Comparison of ENCODE assay signal across 18 cellular contexts in genomic region chr22:21727768-21728167, GRCh38. TPM values are rescaled to one million over a fixed set of nuclear protein-coding genes. Genes with fewer than 3 reads are reported as not detected.
A peak's percentile ranks its signal among the peaks of the same experiment; 100 is the strongest.
DNase-seq lines count a peak whose midpoint lies in the region; ATAC-seq and TF ChIP-seq lines count a peak whose summit lies in the region.
"Had no signal": no experiment of that assay in that cellular context is flagged by ENCODE, and none has a peak within 500 bp of the region (broad histone marks: within the 10 kb centered on the region; RNA-seq: fewer than 3 reads in every experiment).

No MANE protein-coding gene starts in this region.

- peak overlapping the region; percentile 81 for H3K27ac Mint-ChIP-seq in nephron progenitor cell
- H3K27ac Mint-ChIP-seq: CD4-positive, alpha-beta T cell had no signal

- H3K36me3 Mint-ChIP-seq in nephron progenitor cell (ENCODE audit: low read depth) = peaks cover 19% of the 10 kb centered on the region

- H3K36me3 ChIP-seq in BLaER1 (peaks cover 71% of the 10 kb centered on the region), upper lobe of right lung (no peaks in the 10 kb centered on the region)
- peaks cover 0 to 57% (median 40%) of the 10 kb centered on the region in 11 experiments; a peak in 13 of 22 replicates for H3K36me3 ChIP-seq in BLaER1 treated with 17β-estradiol and CSF1 and Interleukin-3, amounts not matched to agents 10 nM and 100 nM

- H3K4me1 ChIP-seq in BLaER1 = peaks cover 86% of the 10 kb centered on the region
- H3K4me1 ChIP-seq in BLaER1 treated with 17β-estradiol and CSF1 and Interleukin-3, amounts not matched to agents 10 nM and 100 nM = peaks cover 8 to 83% (median 69%) of the 10 kb centered on the region in 10 experiments; a peak in 18 of 20 replicates
- H3K4me1 ChIP-seq in upper lobe of right lung = no peaks in the 10 kb centered on the region

- no peaks in the 10 kb centered on the region for H3K9me3 Mint-ChIP-seq in nephron progenitor cell
- H3K9me3 Mint-ChIP-seq: CD14-positive monocyte; CD4-positive, alpha-beta T cell; CD8-positive, alpha-beta memory T cell had no signal

- no peak overlapping the region for H3K4me3 Mint-ChIP-seq in nephron progenitor cell
- H3K4me3 Mint-ChIP-seq: CD14-positive monocyte; CD4-positive, alpha-beta T cell had no signal

- H3K9ac ChIP-seq in BLaER1 = no peak overlapping the region
- H3K9ac ChIP-seq in BLaER1 treated with 17β-estradiol and CSF1 and Interleukin-3, amounts not matched to agents 10 nM and 100 nM = peak overlapping the region in 2 of 11 experiments; percentile 41 to 42; a peak in 2 of 22 replicates
- H3K9ac ChIP-seq: GM23248 had no signal

- no peak for TF ChIP-seq CTCF in nephron progenitor cell (IDR thresholded peaks at IDR 0.05)
- no peak for TF ChIP-seq CTCF in upper lobe of right lung (IDR thresholded peaks at IDR 0.05)

- peaks cover 87% of the 10 kb centered on the region for H4K20me1 ChIP-seq in BLaER1
- H4K20me1 ChIP-seq in BLaER1 treated with 17β-estradiol and CSF1 and Interleukin-3, amounts not matched to agents 10 nM and 100 nM = peaks cover 0 to 40% (median 23%) of the 10 kb centered on the region in 11 experiments; a peak in 14 of 22 replicates

- H3K9me3 ChIP-seq in BLaER1 (no peaks in the 10 kb centered on the region), upper lobe of right lung (no peaks in the 10 kb centered on the region)
- H3K9me3 ChIP-seq in BLaER1 treated with 17β-estradiol and CSF1 and Interleukin-3, amounts not matched to agents 10 nM and 100 nM (replicated peaks in 1 of 11) = no peaks in the 10 kb centered on the region

- H3K4me2 ChIP-seq in BLaER1 = peak overlapping the region; percentile 85
- H3K4me2 ChIP-seq in BLaER1 treated with 17β-estradiol and CSF1 and Interleukin-3, amounts not matched to agents 10 nM and 100 nM = peak overlapping the region in 6 of 11 experiments; percentile 62 to 81 (median 71); a peak in 10 of 22 replicates

- ATAC-seq in upper lobe of right lung (peak; percentile 19), HG03159 (IDR thresholded peaks at IDR 0.05; ENCODE audit: unreplicated experiment) (no peak)
- ATAC-seq: GM12878 had no signal

- H3K4me1 Mint-ChIP-seq in nephron progenitor cell = peaks cover 23% of the 10 kb centered on the region

- intact Hi-C loops in upper lobe of right lung (cut with DNase I) = no loop called here

- peaks cover 4% of the 10 kb centered on the region for H3K27me3 Mint-ChIP-seq in nephron progenitor cell (ENCODE audit: low read depth, poor library complexity)
- H3K27me3 Mint-ChIP-seq: CD4-positive, alpha-beta T cell; CD8-positive, alpha-beta memory T cell had no signal

- no peak for DNase-seq in nephron progenitor cell
- no peak for DNase-seq in upper lobe of right lung
- no peak for DNase-seq in KBM-7
- no peak for DNase-seq in stimulated activated CD4-positive, alpha-beta T cell treated with anti-CD3 and anti-CD28 coated beads, Interleukin-2, amount 100 ng/mL, for 24 hours
- DNase-seq: CD4-positive, alpha-beta T cell; CD8-positive, alpha-beta memory T cell; DMS 273 treated with DMSO at 0.1 percent for 48 hours; DMS79; EL; GDM1; GM23248; H7; HCEC 1CT had no signal

- in situ Hi-C loops in KBM-7 (cut with MboI; ENCODE audit: low pct_unique_long_range_greater_than_20kb, low sequenced_read_pairs) = loop anchor here (25.0 kb wide), 1 partner anchor 210 kb away; no protein-coding TSS in a partner anchor

- H3K27ac ChIP-seq in BLaER1 = peak overlapping the region; percentile 48
- H3K27ac ChIP-seq in BLaER1 treated with 17β-estradiol and CSF1 and Interleukin-3, amounts not matched to agents 10 nM and 100 nM = peak overlapping the region in 1 of 11 experiments; percentile 37; a peak in 1 of 22 replicates
- no peak overlapping the region for H3K27ac ChIP-seq in upper lobe of right lung
- H3K27ac ChIP-seq: GM23248 had no signal

- H3K27me3 ChIP-seq in BLaER1 (no peaks in the 10 kb centered on the region), upper lobe of right lung (no peaks in the 10 kb centered on the region)
- no peaks in the 10 kb centered on the region for H3K27me3 ChIP-seq in BLaER1 treated with 17β-estradiol and CSF1 and Interleukin-3, amounts not matched to agents 10 nM and 100 nM

- H3K4me3 ChIP-seq in BLaER1 (no peak overlapping the region), upper lobe of right lung (no peak overlapping the region)
- no peak overlapping the region for H3K4me3 ChIP-seq in BLaER1 treated with 17β-estradiol and CSF1 and Interleukin-3, amounts not matched to agents 10 nM and 100 nM
- H3K4me3 ChIP-seq: GM12878, GM23248 had no signal

RNA-seq across cellular contexts. Expression of gene YPEL1, which starts 7.8 kb away (rescaled TPM):
- total RNA-seq in upper lobe of right lung = 6.7 TPM
